ENCODE assay signal across 26 cellular contexts in genomic region chr7:67438174-67438837, GRCh38.
A peak's percentile ranks its signal among the peaks of the same experiment; 100 is the strongest.
DNase-seq lines count a peak whose midpoint lies in the region; ATAC-seq and TF ChIP-seq lines count a peak whose summit lies in the region.
"Had no signal": no experiment of that assay in that cellular context is flagged by ENCODE, and none has a peak within 500 bp of the region (broad histone marks: within the 10 kb centered on the region; RNA-seq: fewer than 3 reads in every experiment).

No MANE protein-coding gene starts in this region.

- no peak overlapping the region for H3K27ac ChIP-seq in HEK293 (ENCODE audit: extremely low read depth, low read depth, low read length)
- H3K27ac ChIP-seq: adrenal gland, body of pancreas, Peyer's patch, tibial nerve had no signal

- H3K36me3 ChIP-seq in HEK293 (ENCODE audit: control insufficient read depth in 2 of 2, insufficient read depth in 1 of 2, low read length in 2 of 2) = no peaks in the 10 kb centered on the region
- H3K36me3 ChIP-seq in neuron (ENCODE audit: insufficient read depth, low read length) = no peaks in the 10 kb centered on the region
- H3K36me3 ChIP-seq: adrenal gland, Peyer's patch, tibial nerve had no signal

- H3K9me3 ChIP-seq in HEK293 (ENCODE audit: control insufficient read depth, insufficient read depth, low read depth, low read length) = no peaks in the 10 kb centered on the region
- no peaks in the 10 kb centered on the region for H3K9me3 ChIP-seq in neuron (ENCODE audit: low read length)
- H3K9me3 ChIP-seq: adrenal gland, body of pancreas, Peyer's patch had no signal

- TF ChIP-seq CTCF in HEK293 (tag by site-specific recombination; IDR thresholded peaks at IDR 0.05) (no peak), LNCaP clone FGC (IDR thresholded peaks at IDR 0.05; ENCODE audit: control insufficient read depth, extremely low read depth, insufficient read depth) (0 out of 2 replicates have a peak, but pooled peaks have one; percentile 10)

- CTCF ChIA-PET in HEK293 (lab: Yijun Ruan, JAX) = interaction anchor here (0.7 to 0.9 kb wide), 2 partner anchors 18 to 397 kb away, joined by 3 read pairs; no protein-coding TSS in a partner anchor

- H2AFZ ChIP-seq in neuron (ENCODE audit: low read depth, low read length) = peak overlapping the region; percentile 54

- in situ Hi-C loops in SK-MEL-5 (cut with HindIII; ENCODE audit: low pct_unique_long_range_greater_than_20kb, low sequenced_read_pairs) = no loop called here

- POLR2A ChIA-PET in HEK293 (lab: Yijun Ruan, JAX) = no interaction called here

- no peak for ATAC-seq in GM21381 (IDR thresholded peaks at IDR 0.05; ENCODE audit: unreplicated experiment)
- ATAC-seq in GM18517 (IDR thresholded peaks at IDR 0.05; ENCODE audit: unreplicated experiment) = no peak
- ATAC-seq: activated CD4-positive, alpha-beta T cell treated with anti-CD3 and anti-CD28 coated beads for 36 hours; activated CD8-positive, alpha-beta T cell treated with anti-CD3 and anti-CD28 coated beads for 36 hours; activated T-helper 17 cell treated with anti-CD3 and anti-CD28 coated beads, Interleukin-2, amount 50 U/mL, for 72 hours; body of pancreas; naive thymus-derived CD4-positive, alpha-beta T cell had no signal

- H3K27me3 ChIP-seq in neuron (ENCODE audit: insufficient read depth, low read length) = no peaks in the 10 kb centered on the region
- H3K27me3 ChIP-seq: adrenal gland, body of pancreas, Peyer's patch, tibial nerve had no signal

- H3K4me1 ChIP-seq in HEK293 (ENCODE audit: control insufficient read depth, insufficient read depth, low read length) = no peaks in the 10 kb centered on the region
- H3K4me1 ChIP-seq in neuron (ENCODE audit: insufficient read depth, low read length) = no peaks in the 10 kb centered on the region
- H3K4me1 ChIP-seq: adrenal gland, Peyer's patch, tibial nerve had no signal

- DNase-seq in LNCaP clone FGC (ENCODE audit: low read depth) (peak; percentile 84), SK-MEL-5 (ENCODE audit: low read depth, low spot score) (peak; percentile 35), COLO829 (ENCODE audit: low spot score) (no peak)
- DNase-seq: activated CD4-positive, alpha-beta T cell treated with anti-CD3 and anti-CD28 coated beads for 36 hours; activated CD8-positive, alpha-beta T cell treated with anti-CD3 and anti-CD28 coated beads for 36 hours; activated naive CD4-positive, alpha-beta T cell treated with anti-CD3 and anti-CD28 coated beads, Interleukin-2, amount 10 ng/mL, durations not matched to agents 7 days and 5 days; adrenal gland; body of pancreas; C1 segment of cervical spinal cord; Calu3; foreskin melanocyte; GOT3; Kasumi-1; naive thymus-derived CD4-positive, alpha-beta T cell; NCI-H1436; NCI-H524; Peyer's patch; SHP77; stimulated activated CD4-positive, alpha-beta T cell treated with anti-CD3 and anti-CD28 coated beads, Interleukin-4, amount 100 ng/mL, for 24 hours; T-helper 9 cell had no signal

- H3K4me3 ChIP-seq in HEK293 (ENCODE audit: low read depth, low read length) (no peak overlapping the region), LNCaP clone FGC (ENCODE audit: low read depth, low read length) (no peak overlapping the region), neuron (ENCODE audit: low read length) (no peak overlapping the region)
- H3K4me3 ChIP-seq: adrenal gland, body of pancreas, Peyer's patch, tibial nerve had no signal

TF ChIP-seq in HEK293, 187 proteins besides CTCF, POLR2A, EP300 and RAD21:
- no peak for TF ChIP-seq ZEB2 (tag by site-specific recombination; IDR thresholded peaks at IDR 0.05)
- TF ChIP-seq ZNF366 (tag by site-specific recombination; conservative IDR thresholded peaks at IDR 0.05) = no peak
- peak; percentile 71; the same call in 1 of the 2 replicates for TF ChIP-seq ZNF596 (tag by site-specific recombination; IDR thresholded peaks at IDR 0.05)
- no peak for TF ChIP-seq ZNF837 (tag by site-specific recombination; IDR thresholded peaks at IDR 0.05)
- TF ChIP-seq RBAK (tag by site-specific recombination; IDR thresholded peaks at IDR 0.05) = no peak
- no peak for TF ChIP-seq KLF7 (tag by site-specific recombination; IDR thresholded peaks at IDR 0.05; ENCODE audit: borderline replicate concordance)
- TF ChIP-seq ZNF530 (tag by site-specific recombination; IDR thresholded peaks at IDR 0.05; ENCODE audit: low read depth) = no peak
- TF ChIP-seq ZFP37 (tag by site-specific recombination; IDR thresholded peaks at IDR 0.05) = no peak
- TF ChIP-seq ZBTB8A (tag by site-specific recombination; IDR thresholded peaks at IDR 0.05) = no peak
- peak; percentile 68 for TF ChIP-seq KLF10 (tag by site-specific recombination; IDR thresholded peaks at IDR 0.05)
- TF ChIP-seq ZNF169 (tag by site-specific recombination; IDR thresholded peaks at IDR 0.05) = no peak
- TF ChIP-seq ZBTB48 (tag by site-specific recombination; IDR thresholded peaks at IDR 0.05) = no peak
- TF ChIP-seq ZNF626 (tag by site-specific recombination; IDR thresholded peaks at IDR 0.05) = no peak
